Comparison of ENCODE assay signal across 15 cellular contexts in the genomic region with DNA sequence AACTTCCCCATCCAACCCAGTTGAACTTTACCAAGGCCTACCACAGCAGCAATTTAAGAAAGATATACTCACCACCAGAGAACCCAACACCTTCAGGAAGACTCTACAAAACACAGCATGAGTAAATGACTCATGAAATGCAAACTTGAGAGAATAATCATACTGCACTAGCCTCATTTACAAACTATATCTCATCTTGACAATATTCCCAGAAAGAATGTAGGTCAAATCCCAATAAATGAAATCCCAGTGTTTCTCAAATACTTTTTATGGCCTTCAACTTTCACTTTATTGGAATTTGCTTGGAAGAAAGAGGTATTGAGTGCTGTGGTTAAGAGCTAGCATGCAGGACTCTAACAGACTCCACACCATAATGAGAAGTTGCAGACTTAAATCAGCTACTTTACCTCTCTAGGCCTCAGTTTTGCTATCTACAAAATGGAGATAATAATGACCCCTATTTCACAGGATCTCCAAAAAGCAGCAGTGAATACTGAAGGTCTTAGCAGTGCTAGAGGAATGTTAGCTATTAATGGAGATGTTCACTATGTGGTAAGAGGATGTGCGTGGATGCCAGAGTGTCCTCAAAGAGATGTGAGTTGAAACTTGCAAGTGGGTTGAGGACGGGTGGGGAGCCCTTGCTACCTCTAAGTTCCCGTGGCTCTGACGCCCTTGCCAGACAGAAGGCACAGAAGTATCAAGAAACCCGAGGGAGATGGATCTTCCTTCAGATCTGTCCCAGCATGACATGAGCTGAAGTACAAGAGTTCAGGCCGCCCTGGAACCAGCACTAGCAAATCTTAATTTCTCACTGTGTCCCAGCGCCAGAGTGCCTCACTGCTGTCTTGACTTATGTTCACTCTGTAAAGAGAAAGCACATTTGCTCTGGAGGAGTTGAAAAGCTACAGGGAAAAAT. TPM values are rescaled to one million over a fixed set of nuclear protein-coding genes. Genes with fewer than 3 reads are reported as not detected.
DNase-seq lines count a peak whose midpoint lies in the region; ATAC-seq, FAIRE-seq and TF ChIP-seq lines count a peak whose summit lies in the region.
"Had no signal": no experiment of that assay in that cellular context is flagged by ENCODE, and none has a peak within 500 bp of the region (broad histone marks: within the 10 kb centered on the region; RNA-seq: fewer than 3 reads in every experiment).

No MANE protein-coding gene starts in this region.

- H3K4me3 ChIP-seq in bronchial epithelial cell (ENCODE audit: low read depth, low read length) (no peak overlapping the region), neuronal stem cell (ENCODE audit: low read length in 2 of 2) (no peak overlapping the region)
- H3K4me3 ChIP-seq: A549, adrenal gland, smooth muscle cell had no signal

- DNase-seq in activated CD4-positive, CD25-positive, alpha-beta regulatory T cell (lab: John Stamatoyannopoulos, UW), result no peak
- DNase-seq in NCI-H226 (peak; percentile 78), bronchial epithelial cell (ENCODE audit: low read depth) (peak; percentile 50), neuronal stem cell (ENCODE audit: low spot score) (no peak), HK-2 (ENCODE audit: unreplicated experiment) (no peak), AML-193 (lab: John Stamatoyannopoulos, UW) (no peak)
- DNase-seq: adrenal gland, OCI-M1 had no signal

- ATAC-seq in activated CD4-positive, CD25-positive, alpha-beta regulatory T cell treated with anti-CD3 and anti-CD28 coated beads, Interleukin-2, amount 50 U/mL, for 24 hours, result peak; percentile 55 to 69
- ATAC-seq in HG02642 (IDR thresholded peaks at IDR 0.05; ENCODE audit: poor library complexity, unreplicated experiment), result no peak
- ATAC-seq: A549 had no signal

- H2AFZ ChIP-seq in neuronal stem cell (ENCODE audit: low read length), result no peak overlapping the region

- H3K9me3 ChIP-seq in neuronal stem cell (replicated peaks in 1 of 2; ENCODE audit: control insufficient read depth in 2 of 2, insufficient read depth in 1 of 2, low read depth in 1 of 2, low read length in 2 of 2), result peaks cover 0 to 2% of the 10 kb centered on the region in 2 donors
- H3K9me3 ChIP-seq: A549, adrenal gland had no signal

- H3K79me1 ChIP-seq in neuronal stem cell (ENCODE audit: low read depth, low read length), result no peaks in the 10 kb centered on the region

- H3K23ac ChIP-seq in neuronal stem cell (ENCODE audit: low read depth, low read length, poor library complexity), result no peak overlapping the region

- H3K14ac ChIP-seq in neuronal stem cell (ENCODE audit: low read length), result no peak overlapping the region

- H4K91ac ChIP-seq in neuronal stem cell (ENCODE audit: low read depth, low read length, poor library complexity), result no peak overlapping the region

- H3K27ac ChIP-seq in neuronal stem cell (replicated peaks; ENCODE audit: low read length), result no peak overlapping the region
- H3K27ac ChIP-seq: A549, adrenal gland, KMS-11 had no signal

- H4K8ac ChIP-seq in neuronal stem cell (ENCODE audit: low read depth, low read length), result no peak overlapping the region

- H3K4ac ChIP-seq in neuronal stem cell (ENCODE audit: low read length), result no peak overlapping the region

- WGBS in neuronal stem cell (ENCODE audit: extremely low coverage in 2 of 2, insufficient read length in 2 of 2, insufficient replicate concordance in 1 of 2), 2 donors, result no CpG with 5 or more reads among the region's 7 CpGs

- H2BK12ac ChIP-seq in neuronal stem cell (ENCODE audit: low read length), result no peak overlapping the region

- no peak for TF ChIP-seq CTCF in bronchial epithelial cell (IDR thresholded peaks at IDR 0.05; ENCODE audit: insufficient read depth, low read length, severe bottlenecking)

- H3K18ac ChIP-seq in neuronal stem cell (ENCODE audit: low read length), result peak overlapping the region; percentile 44

- H3K4me1 ChIP-seq in neuronal stem cell (ENCODE audit: control insufficient read depth in 2 of 2, insufficient read depth in 1 of 2, low read depth in 1 of 2, low read length in 2 of 2), result peaks cover 0 to 3% of the 10 kb centered on the region in 2 donors

- H3K36me3 ChIP-seq in bronchial epithelial cell (ENCODE audit: control insufficient read depth, insufficient read depth, low read length), result no peaks in the 10 kb centered on the region
- peaks cover 5 to 94% of the 10 kb centered on the region in 2 donors for H3K36me3 ChIP-seq in neuronal stem cell (replicated peaks in 1 of 2; ENCODE audit: control insufficient read depth in 2 of 2, insufficient read depth in 2 of 2, low read length in 2 of 2)
- H3K36me3 ChIP-seq: adrenal gland had no signal

- H3K27me3 ChIP-seq in bronchial epithelial cell (ENCODE audit: control insufficient read depth, insufficient read depth, low read length), result no peaks in the 10 kb centered on the region
- H3K27me3 ChIP-seq in neuronal stem cell (ENCODE audit: control insufficient read depth in 3 of 3, insufficient read depth in 3 of 3, low read depth in 1 of 3, low read length in 3 of 3), result no peaks in the 10 kb centered on the region
- H3K27me3 ChIP-seq: adrenal gland had no signal

- no peak overlapping the region for H2BK5ac ChIP-seq in neuronal stem cell (ENCODE audit: low read length)

- no peak overlapping the region for H3K9ac ChIP-seq in neuronal stem cell (ENCODE audit: low read depth, low read length, poor library complexity)
- H3K9ac ChIP-seq: KMS-11 had no signal

- no peak overlapping the region for H2BK15ac ChIP-seq in neuronal stem cell (ENCODE audit: low read length)

- H2BK120ac ChIP-seq in neuronal stem cell (ENCODE audit: low read depth, low read length), result no peak overlapping the region

- H3K4me2 ChIP-seq in neuronal stem cell (ENCODE audit: insufficient read depth, low read length, poor library complexity, severe bottlenecking), result no peak overlapping the region
- H3K4me2 ChIP-seq: A549, KMS-11, smooth muscle cell had no signal

- no peak overlapping the region for H2AK5ac ChIP-seq in neuronal stem cell (ENCODE audit: low read depth, low read length)

- no peak for FAIRE-seq in bronchial epithelial cell (lab: Jason Lieb, UNC)
- FAIRE-seq: A549, endometrium had no signal

RNA-seq across cellular contexts. Expression of a gene that starts 59.7 kb away (rescaled TPM):
- 38.7 and 75.0 TPM in 2 replicates for total RNA-seq in bronchial epithelial cell
- 176 TPM for polyA plus RNA-seq in neuronal stem cell (2013, experiment 1 of 2)
- polyA plus RNA-seq in neuronal stem cell (2013, experiment 2 of 2), result 174 TPM
- total RNA-seq: G401 had no signal

Comparison
In these comparisons a context has a peak if more than half of its experiments do, and no peak if none do; other contexts are left out.
1. DNase-seq: peak in NCI-H226 (single experiment) and bronchial epithelial cell (single experiment); none in activated CD4-positive, CD25-positive, alpha-beta regulatory T cell (0 of 4), neuronal stem cell (single experiment), HK-2 (single experiment) and AML-193 (0 of 2).